Comparison of ENCODE assay signal across 8 cellular contexts in genomic region chr3:134449277-134449676, GRCh38. TPM values are rescaled to one million over a fixed set of nuclear protein-coding genes. Genes with fewer than 3 reads are reported as not detected.
DNase-seq lines count a peak whose midpoint lies in the region; ATAC-seq and TF ChIP-seq lines count a peak whose summit lies in the region.

No MANE protein-coding gene starts in this region.

- intact Hi-C loops in activated CD8-positive, alpha-beta T cell treated with anti-CD3 and anti-CD28 coated beads for 36 hours (cut with micrococcal nuclease), result no loop called here
- intact Hi-C loops in transverse colon (cut with DNase I; ENCODE audit: low total_unique reads), result loop anchor here (5.0 kb wide), 1 partner anchor 52 kb away; no protein-coding TSS in a partner anchor

- H3K27me3 ChIP-seq in H7 (ENCODE audit: control insufficient read depth, insufficient read depth, low read length), result no peaks in the 10 kb centered on the region
- no peaks in the 10 kb centered on the region for H3K27me3 ChIP-seq in transverse colon

- POLR2A ChIA-PET in activated CD8-positive, alpha-beta T cell treated with anti-CD3 and anti-CD28 coated beads for 36 hours (lab: Charles Lee), result no interaction called here

- no peaks in the 10 kb centered on the region for H3K36me3 Mint-ChIP-seq in activated CD8-positive, alpha-beta T cell treated with anti-CD3 and anti-CD28 coated beads for 36 hours (ENCODE audit: low read depth)

- TF ChIP-seq EP300 in transverse colon (IDR thresholded peaks at IDR 0.05; ENCODE audit: low read depth), result no peak

- no peak overlapping the region for H3K27ac Mint-ChIP-seq in activated CD8-positive, alpha-beta T cell treated with anti-CD3 and anti-CD28 coated beads for 36 hours

- WGBS in transverse colon (ENCODE audit: low coverage in 1 of 2), 2 donors, result 38% methylated on average over 1 of the region's 2 CpGs; no CpG with 5 or more reads in 1 of the 2 donors

- H3K36me3 ChIP-seq in H7 (replicated peaks; ENCODE audit: control insufficient read depth, insufficient read depth, low read length), result no peaks in the 10 kb centered on the region
- no peaks in the 10 kb centered on the region for H3K36me3 ChIP-seq in transverse colon

- TF ChIP-seq POLR2A in transverse colon (IDR thresholded peaks at IDR 0.05), result no peak

- no peak overlapping the region for H3K27ac ChIP-seq in transverse colon

- H3K9me3 Mint-ChIP-seq in activated CD8-positive, alpha-beta T cell treated with anti-CD3 and anti-CD28 coated beads for 36 hours, result peaks cover 7% of the 10 kb centered on the region

- no peak overlapping the region for H3K4me3 ChIP-seq in H7 (ENCODE audit: insufficient read depth, low read depth, low read length)
- no peak overlapping the region for H3K4me3 ChIP-seq in transverse colon

- TF ChIP-seq CTCF in AG09319 (IDR thresholded peaks at IDR 0.05; ENCODE audit: low read depth, low read length), result peak; percentile 35
- no peak for TF ChIP-seq CTCF in activated CD8-positive, alpha-beta T cell treated with anti-CD3 and anti-CD28 coated beads for 36 hours (IDR thresholded peaks at IDR 0.05)
- TF ChIP-seq CTCF in transverse colon (IDR thresholded peaks at IDR 0.05), result peak in 4 of 5 experiments; percentile 30 to 51 (median 36)

- H3K4me1 ChIP-seq in transverse colon, result peaks cover 0 to 8% (median 0%) of the 10 kb centered on the region in 4 donors

- no peak overlapping the region for H3K4me3 Mint-ChIP-seq in activated CD8-positive, alpha-beta T cell treated with anti-CD3 and anti-CD28 coated beads for 36 hours

- peaks cover 17% of the 10 kb centered on the region for H3K27me3 Mint-ChIP-seq in activated CD8-positive, alpha-beta T cell treated with anti-CD3 and anti-CD28 coated beads for 36 hours

- no peak for ATAC-seq in activated CD8-positive, alpha-beta T cell treated with anti-CD3 and anti-CD28 coated beads for 36 hours
- ATAC-seq in HG03280 (IDR thresholded peaks at IDR 0.05; ENCODE audit: unreplicated experiment), result no peak
- ATAC-seq in HG03354 (IDR thresholded peaks at IDR 0.05; ENCODE audit: poor library complexity, severe bottlenecking, unreplicated experiment), result no peak

- CTCF ChIA-PET in activated CD8-positive, alpha-beta T cell treated with anti-CD3 and anti-CD28 coated beads for 36 hours (lab: Charles Lee), result interaction anchor here (0.9 to 1.3 kb wide), 3 partner anchors 25 to 91 kb away, joined by 3 to 6 read pairs (median 4); no protein-coding TSS in a partner anchor

- in situ Hi-C loops in transverse colon (cut with MboI; ENCODE audit: low pct_ligation_motif_present in 1 of 4, low pct_unique_long_range_greater_than_20kb in 1 of 4, low sequenced_read_pairs in 3 of 4), result no loop called here

- no peaks in the 10 kb centered on the region for H3K4me1 Mint-ChIP-seq in activated CD8-positive, alpha-beta T cell treated with anti-CD3 and anti-CD28 coated beads for 36 hours (ENCODE audit: low read depth)

- DNase-seq in AG09319 (ENCODE audit: extremely low read depth, low read depth) (no peak), H7 (peak; percentile 70), hypothalamus (lab: John Stamatoyannopoulos, UW) (peak in 39 of 51 donors; percentile 8 to 76 (median 43)), transverse colon (peak; percentile 39)
- DNase-seq in activated CD8-positive, alpha-beta T cell treated with anti-CD3 and anti-CD28 coated beads for 36 hours, result peak; percentile 12
- no peak for DNase-seq in stimulated activated CD4-positive, alpha-beta T cell treated with anti-CD3 and anti-CD28 coated beads, Interleukin-1b, Interleukin-23, amount 100 ng/mL, for 48 hours

- no peaks in the 10 kb centered on the region for H3K9me3 ChIP-seq in transverse colon

RNA-seq across cellular contexts. Expression of gene ANAPC13, which starts 36.5 kb away (rescaled TPM):
- 44.7 and 49.1 TPM in 2 replicates for total RNA-seq in H7 (2014; rRNA removed; shearing (Covaris generic))
- 10 to 100 TPM; 27.3 to 28.0 TPM for total RNA-seq in activated CD8-positive, alpha-beta T cell treated with anti-CD3 and anti-CD28 coated beads for 36 hours
- total RNA-seq in transverse colon, result 10 to 100 TPM in 3 of 4 donors, 1 to 10 TPM in 1; 5.6 to 81.0 (median 29.3) TPM

RNA-seq across cellular contexts. Expression of gene CEP63, which starts 36.6 kb away (rescaled TPM):
- total RNA-seq in H7 (2014; rRNA removed; shearing (Covaris generic)), result 13.7 and 21.4 TPM in 2 replicates
- 10 to 100 TPM; 25.3 to 27.0 TPM for total RNA-seq in activated CD8-positive, alpha-beta T cell treated with anti-CD3 and anti-CD28 coated beads for 36 hours
- total RNA-seq in transverse colon, result 10 to 100 TPM; 12.1 to 29.2 (median 16.9) TPM

Comparison
In these comparisons a context has a peak if more than half of its experiments do, and no peak if none do; other contexts are left out.
1. DNase-seq: peak in H7 (single experiment), activated CD8-positive, alpha-beta T cell treated with anti-CD3 and anti-CD28 coated beads for 36 hours (single experiment), hypothalamus (39 of 51) and transverse colon (single experiment); none in AG09319 (single experiment) and stimulated activated CD4-positive, alpha-beta T cell treated with anti-CD3 and anti-CD28 coated beads, Interleukin-1b, Interleukin-23, amount 100 ng/mL, for 48 hours (single experiment).